ENCODE assay signal across 27 cellular contexts in genomic region chr19:11853358-11853757, GRCh38.
"Had no signal": no experiment of that assay in that cellular context is flagged by ENCODE, and none has a peak within 500 bp of the region (broad histone marks: within the 10 kb centered on the region; RNA-seq: fewer than 3 reads in every experiment).

No MANE protein-coding gene starts in this region.

- H3K9me3 ChIP-seq: colonic mucosa, esophagus muscularis mucosa, gastrocnemius medialis, gastroesophageal sphincter had no signal

- H3K27ac ChIP-seq: colonic mucosa, coronary artery, dorsolateral prefrontal cortex, epithelial cell of prostate, esophagus muscularis mucosa, esophagus squamous epithelium, foreskin keratinocyte, gastrocnemius medialis, gastroesophageal sphincter, heart left ventricle, heart right ventricle had no signal

- H3K4me1 ChIP-seq: colonic mucosa, foreskin keratinocyte had no signal

- ATAC-seq: effector memory CD8-positive, alpha-beta T cell; esophagus mucosa; foreskin keratinocyte; gastrocnemius medialis; gastroesophageal sphincter; heart left ventricle; heart right ventricle had no signal

- DNase-seq: colonic mucosa; cortex of kidney; dermis blood vessel endothelial cell; dorsolateral prefrontal cortex; effector CD4-positive, alpha-beta T cell; effector CD8-positive, alpha-beta T cell; effector memory CD4-positive, alpha-beta T cell; effector memory CD8-positive, alpha-beta T cell; endodermal cell; esophagus squamous epithelium; foreskin fibroblast; foreskin keratinocyte; foreskin melanocyte; gastrocnemius medialis; glutamatergic neuron; head of caudate nucleus; heart left ventricle; heart right ventricle had no signal

- H3K27me3 ChIP-seq: colonic mucosa, dorsolateral prefrontal cortex, esophagus muscularis mucosa, esophagus squamous epithelium, gastroesophageal sphincter, heart left ventricle, heart right ventricle had no signal

- H3K4me3 ChIP-seq: colonic mucosa, coronary artery, dorsolateral prefrontal cortex, esophagus muscularis mucosa, esophagus squamous epithelium, gastrocnemius medialis, gastroesophageal sphincter, heart left ventricle, heart right ventricle had no signal

- H3K36me3 ChIP-seq: colonic mucosa, esophagus squamous epithelium, gastrocnemius medialis had no signal

- FAIRE-seq: colon, endometrium, endothelial cell of umbilical vein, frontal cortex had no signal
